Comparison of ENCODE assay signal across 8 cellular contexts in the genomic region with DNA sequence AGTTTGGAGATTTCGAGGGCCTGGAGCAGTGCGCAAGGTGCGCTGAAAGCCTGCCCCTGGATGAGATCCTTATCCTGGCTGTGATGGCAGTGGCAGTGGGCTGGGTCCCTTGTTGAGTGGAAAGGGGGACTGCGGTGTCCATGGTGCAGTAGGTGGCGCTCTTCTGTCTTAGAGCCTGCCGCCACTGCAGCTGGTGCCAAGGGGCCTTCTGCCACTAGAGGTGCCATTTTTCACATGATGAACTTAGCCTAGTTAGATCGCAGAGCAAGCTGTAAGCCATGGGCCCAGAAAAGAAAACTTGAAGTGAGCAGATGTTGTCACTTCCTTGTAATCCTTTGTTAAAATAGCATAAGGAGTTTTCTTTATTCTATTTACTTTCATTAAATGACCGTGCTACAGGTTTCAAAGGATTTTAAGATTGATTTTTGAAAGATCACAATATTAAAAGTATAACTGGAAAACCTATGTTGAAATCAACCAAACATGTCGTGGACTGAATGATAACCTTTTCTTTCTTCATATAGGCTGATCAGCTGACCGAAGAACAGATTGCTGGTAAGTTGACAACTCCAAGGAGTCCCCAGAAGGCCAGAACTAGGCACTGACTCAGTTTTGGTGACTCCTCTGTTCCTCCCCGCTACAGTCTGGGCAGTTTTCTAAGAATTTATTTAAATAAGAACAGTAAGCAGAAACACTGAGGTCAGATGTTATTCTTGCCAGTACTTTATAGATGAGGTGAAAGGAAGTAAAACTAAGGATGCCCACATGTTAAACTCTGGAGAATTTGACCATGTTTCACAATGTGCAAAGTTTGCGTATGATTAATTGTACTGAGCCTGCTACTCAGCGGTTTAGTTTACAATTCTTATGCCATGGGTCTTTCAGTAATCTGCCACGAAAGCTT. TPM values are rescaled to one million over a fixed set of nuclear protein-coding genes. Genes with fewer than 3 reads are reported as not detected.
DNase-seq lines count a peak whose midpoint lies in the region; ATAC-seq and TF ChIP-seq lines count a peak whose summit lies in the region.

No MANE protein-coding gene starts in this region.

- H2AFZ ChIP-seq in parathyroid adenoma, result no peak overlapping the region

- peak overlapping the region; percentile 96 to 99 for H3K27ac Mint-ChIP-seq in activated naive CD4-positive, alpha-beta T cell treated with anti-CD3 and anti-CD28 coated beads, Interleukin-2, amount 50 U/mL, for 72 hours

- H3K27ac ChIP-seq in parathyroid adenoma (peak overlapping the region; percentile 72), thyroid gland (peak overlapping the region; percentile 23 to 76 (median 75))

- H3K36me3 Mint-ChIP-seq in activated naive CD4-positive, alpha-beta T cell treated with anti-CD3 and anti-CD28 coated beads, Interleukin-2, amount 50 U/mL, for 72 hours, result peaks cover 47 to 62% of the 10 kb centered on the region in 2 donors

- ATAC-seq in HG02571 (IDR thresholded peaks at IDR 0.05; ENCODE audit: unreplicated experiment), result peak; percentile 45
- peak; percentile 54 to 60 for ATAC-seq in activated naive CD4-positive, alpha-beta T cell treated with anti-CD3 and anti-CD28 coated beads, Interleukin-2, amount 50 U/mL, for 72 hours

- H3K4me1 ChIP-seq in parathyroid adenoma (peaks cover 19% of the 10 kb centered on the region), thyroid gland (peaks cover 17 to 20% of the 10 kb centered on the region in 2 donors)

- peak overlapping the region; percentile 89 for H3K4me2 ChIP-seq in parathyroid adenoma (ENCODE audit: low read length)

- no peaks in the 10 kb centered on the region for H3K9me3 Mint-ChIP-seq in activated naive CD4-positive, alpha-beta T cell treated with anti-CD3 and anti-CD28 coated beads, Interleukin-2, amount 50 U/mL, for 72 hours

- H3K79me2 ChIP-seq in parathyroid adenoma, result peaks cover 26% of the 10 kb centered on the region

- H3K9me3 ChIP-seq in parathyroid adenoma (ENCODE audit: control insufficient read depth, low read length) (no peaks in the 10 kb centered on the region), thyroid gland (no peaks in the 10 kb centered on the region)

- intact Hi-C loops in head of caudate nucleus (cut with DNase I) (loop anchor here (5.0 to 10.0 kb wide), 5 partner anchors 67 to 358 kb away; a partner anchor contains a TSS), thyroid gland (cut with DNase I) (loop anchor here (2.0 to 10.0 kb wide), 4 partner anchors 115 to 358 kb away; no protein-coding TSS in a partner anchor)

- TF ChIP-seq POLR2A in thyroid gland (IDR thresholded peaks at IDR 0.05), result no peak

- DNase-seq in NCI-H1092 (lab: John Stamatoyannopoulos, UW) (peak; percentile 90), SKM-1 (lab: John Stamatoyannopoulos, UW; ENCODE audit: unreplicated experiment) (peak; percentile 62), head of caudate nucleus (peak; percentile 82 to 97 (median 94)), thyroid gland (peak; percentile 94)
- DNase-seq in activated naive CD4-positive, alpha-beta T cell treated with anti-CD3 and anti-CD28 coated beads, Interleukin-2, amount 50 U/mL, for 72 hours (ENCODE audit: low spot score in 2 of 2), result peak; percentile 81 to 83

- H3K27me3 ChIP-seq in parathyroid adenoma (ENCODE audit: control insufficient read depth, insufficient read depth, low read length), result no peaks in the 10 kb centered on the region
- no peaks in the 10 kb centered on the region for H3K27me3 ChIP-seq in thyroid gland

- no peak overlapping the region for H3K9ac ChIP-seq in parathyroid adenoma

- H3K36me3 ChIP-seq in parathyroid adenoma (ENCODE audit: control insufficient read depth, insufficient read depth, low read length) (no peaks in the 10 kb centered on the region), thyroid gland (peaks cover 36% of the 10 kb centered on the region in 2 donors)

- WGBS in thyroid gland, 2 donors, result 34 to 37% methylated on average over 14 of the region's 14 CpGs

- H3K4me3 ChIP-seq in GM08714 (ENCODE audit: low read length), result peak overlapping the region; percentile 98; the same call in 1 of the 2 replicates
- H3K4me3 ChIP-seq in parathyroid adenoma (ENCODE audit: low read depth, low read length), result peak overlapping the region; percentile 76
- H3K4me3 ChIP-seq in thyroid gland (replicated peaks in 1 of 3), result no peak overlapping the region

- peak; percentile 99 for TF ChIP-seq CTCF in parathyroid adenoma (IDR thresholded peaks at IDR 0.05)
- TF ChIP-seq CTCF in thyroid gland (IDR thresholded peaks at IDR 0.05), result peak; percentile 98 to 100 (median 99)

RNA-seq across cellular contexts. Expression of a gene that starts 3.0 kb away (rescaled TPM):
- 100 to 1,000 TPM; 354 to 402 TPM for total RNA-seq in activated naive CD4-positive, alpha-beta T cell treated with anti-CD3 and anti-CD28 coated beads, Interleukin-2, amount 50 U/mL, for 72 hours
- 100 to 1,000 TPM; 262 to 355 (median 294) TPM for total RNA-seq in thyroid gland

Comparison
In these comparisons a context has a peak if more than half of its experiments do, and no peak if none do; other contexts are left out.
1. H3K4me3 ChIP-seq: peak in GM08714 (single experiment) and parathyroid adenoma (single experiment); none in thyroid gland (0 of 3).
2. Peak in every context shown above with its lines, with median percentiles within 50 percentile points of each other: DNase-seq.